Comparison of ENCODE assay signal across 1 cellular context in the genomic region with DNA sequence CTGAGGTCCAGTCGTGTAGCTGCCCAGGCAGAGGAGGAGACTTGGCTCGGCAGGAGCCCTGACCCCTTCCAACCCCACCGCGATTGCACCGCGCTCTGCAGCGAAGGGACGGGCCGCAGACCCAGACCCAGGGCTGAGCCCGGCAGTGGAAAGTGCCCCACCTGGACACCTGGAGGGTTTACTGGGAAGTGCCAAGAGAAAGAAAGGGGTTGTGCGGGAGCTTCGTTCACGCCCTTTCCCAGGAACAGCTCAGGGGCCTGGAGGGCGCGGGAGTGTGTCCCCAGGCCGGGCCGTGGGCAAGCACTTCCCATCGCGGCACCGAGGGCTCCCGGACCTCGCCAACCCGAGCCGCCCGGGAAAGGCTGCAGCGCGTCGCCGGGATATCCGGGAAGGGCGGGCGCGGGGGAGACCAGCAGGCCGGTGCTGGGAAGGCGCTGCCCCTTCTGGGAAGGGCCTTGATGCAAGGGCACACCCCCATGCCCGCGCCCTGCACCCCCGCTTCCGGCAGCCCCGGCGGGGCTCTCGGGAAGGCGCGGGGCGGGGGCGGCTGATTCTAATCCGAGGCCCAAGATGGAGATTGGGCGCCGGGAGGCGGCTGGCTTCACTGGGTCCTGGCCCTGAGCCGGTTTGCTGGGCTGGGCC.
A peak's percentile ranks its signal among the peaks of the same experiment; 100 is the strongest.
TF ChIP-seq lines count a peak whose summit lies in the region.

No MANE protein-coding gene starts in this region.

TF ChIP-seq in H1, 55 proteins besides CTCF, POLR2A, EP300 and RAD21 (continued from another document):
- TF ChIP-seq GTF2F1 (IDR thresholded peaks at IDR 0.05; ENCODE audit: borderline replicate concordance, low read depth, low read length) (no peak; the same call in 1 of the 2 replicates), EGR1 (IDR thresholded peaks at IDR 0.05; ENCODE audit: borderline replicate concordance, low read depth, low read length) (peak; percentile 95; the same call in 1 of the 2 replicates), CBX8 (IDR thresholded peaks at IDR 0.05; ENCODE audit: borderline replicate concordance, low read depth, low read length) (no peak), PHF8 (conservative IDR thresholded peaks at IDR 0.05; ENCODE audit: low read depth, low read length) (peak; percentile 76), KDM1A (IDR thresholded peaks at IDR 0.05; ENCODE audit: borderline replicate concordance, low read length) (0 out of 2 replicates have a peak, but pooled peaks have one; percentile 6), RNF2 (IDR thresholded peaks at IDR 0.05; ENCODE audit: borderline replicate concordance, low read depth, low read length, missing control alignments, poor library complexity, severe bottlenecking) (no peak), RBBP5 (IDR thresholded peaks at IDR 0.05; ENCODE audit: borderline replicate concordance, low read depth, low read length) (peak; percentile 83), SUZ12 (IDR thresholded peaks at IDR 0.05; ENCODE audit: low read length) (peak; percentile 50; the same call in 1 of the 2 replicates), SIX5 (IDR thresholded peaks at IDR 0.05; ENCODE audit: low read depth, low read length) (no peak), TAF1 (IDR thresholded peaks at IDR 0.05; ENCODE audit: low read depth, low read length) (peak; percentile 71; the same call in 1 of the 2 replicates), SIN3A (conservative IDR thresholded peaks at IDR 0.05 in 1 of 2, IDR thresholded peaks at IDR 0.05 in 1 of 2; ENCODE audit: low read depth in 1 of 2, low read length in 2 of 2) (0 out of 4 replicates have a peak, but pooled peaks of 1 of the 2 experiments have one; percentile 40), TBP (IDR thresholded peaks at IDR 0.05; ENCODE audit: low read depth, low read length) (peak; percentile 74; the same call in 1 of the 2 replicates), BRCA1 (IDR thresholded peaks at IDR 0.05; ENCODE audit: low read depth, low read length) (no peak)
- TF ChIP-seq, protein P1, sequence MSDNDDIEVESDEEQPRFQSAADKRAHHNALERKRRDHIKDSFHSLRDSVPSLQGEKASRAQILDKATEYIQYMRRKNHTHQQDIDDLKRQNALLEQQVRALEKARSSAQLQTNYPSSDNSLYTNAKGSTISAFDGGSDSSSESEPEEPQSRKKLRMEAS (IDR thresholded peaks at IDR 0.05) = no peak
- TF ChIP-seq, protein P2, sequence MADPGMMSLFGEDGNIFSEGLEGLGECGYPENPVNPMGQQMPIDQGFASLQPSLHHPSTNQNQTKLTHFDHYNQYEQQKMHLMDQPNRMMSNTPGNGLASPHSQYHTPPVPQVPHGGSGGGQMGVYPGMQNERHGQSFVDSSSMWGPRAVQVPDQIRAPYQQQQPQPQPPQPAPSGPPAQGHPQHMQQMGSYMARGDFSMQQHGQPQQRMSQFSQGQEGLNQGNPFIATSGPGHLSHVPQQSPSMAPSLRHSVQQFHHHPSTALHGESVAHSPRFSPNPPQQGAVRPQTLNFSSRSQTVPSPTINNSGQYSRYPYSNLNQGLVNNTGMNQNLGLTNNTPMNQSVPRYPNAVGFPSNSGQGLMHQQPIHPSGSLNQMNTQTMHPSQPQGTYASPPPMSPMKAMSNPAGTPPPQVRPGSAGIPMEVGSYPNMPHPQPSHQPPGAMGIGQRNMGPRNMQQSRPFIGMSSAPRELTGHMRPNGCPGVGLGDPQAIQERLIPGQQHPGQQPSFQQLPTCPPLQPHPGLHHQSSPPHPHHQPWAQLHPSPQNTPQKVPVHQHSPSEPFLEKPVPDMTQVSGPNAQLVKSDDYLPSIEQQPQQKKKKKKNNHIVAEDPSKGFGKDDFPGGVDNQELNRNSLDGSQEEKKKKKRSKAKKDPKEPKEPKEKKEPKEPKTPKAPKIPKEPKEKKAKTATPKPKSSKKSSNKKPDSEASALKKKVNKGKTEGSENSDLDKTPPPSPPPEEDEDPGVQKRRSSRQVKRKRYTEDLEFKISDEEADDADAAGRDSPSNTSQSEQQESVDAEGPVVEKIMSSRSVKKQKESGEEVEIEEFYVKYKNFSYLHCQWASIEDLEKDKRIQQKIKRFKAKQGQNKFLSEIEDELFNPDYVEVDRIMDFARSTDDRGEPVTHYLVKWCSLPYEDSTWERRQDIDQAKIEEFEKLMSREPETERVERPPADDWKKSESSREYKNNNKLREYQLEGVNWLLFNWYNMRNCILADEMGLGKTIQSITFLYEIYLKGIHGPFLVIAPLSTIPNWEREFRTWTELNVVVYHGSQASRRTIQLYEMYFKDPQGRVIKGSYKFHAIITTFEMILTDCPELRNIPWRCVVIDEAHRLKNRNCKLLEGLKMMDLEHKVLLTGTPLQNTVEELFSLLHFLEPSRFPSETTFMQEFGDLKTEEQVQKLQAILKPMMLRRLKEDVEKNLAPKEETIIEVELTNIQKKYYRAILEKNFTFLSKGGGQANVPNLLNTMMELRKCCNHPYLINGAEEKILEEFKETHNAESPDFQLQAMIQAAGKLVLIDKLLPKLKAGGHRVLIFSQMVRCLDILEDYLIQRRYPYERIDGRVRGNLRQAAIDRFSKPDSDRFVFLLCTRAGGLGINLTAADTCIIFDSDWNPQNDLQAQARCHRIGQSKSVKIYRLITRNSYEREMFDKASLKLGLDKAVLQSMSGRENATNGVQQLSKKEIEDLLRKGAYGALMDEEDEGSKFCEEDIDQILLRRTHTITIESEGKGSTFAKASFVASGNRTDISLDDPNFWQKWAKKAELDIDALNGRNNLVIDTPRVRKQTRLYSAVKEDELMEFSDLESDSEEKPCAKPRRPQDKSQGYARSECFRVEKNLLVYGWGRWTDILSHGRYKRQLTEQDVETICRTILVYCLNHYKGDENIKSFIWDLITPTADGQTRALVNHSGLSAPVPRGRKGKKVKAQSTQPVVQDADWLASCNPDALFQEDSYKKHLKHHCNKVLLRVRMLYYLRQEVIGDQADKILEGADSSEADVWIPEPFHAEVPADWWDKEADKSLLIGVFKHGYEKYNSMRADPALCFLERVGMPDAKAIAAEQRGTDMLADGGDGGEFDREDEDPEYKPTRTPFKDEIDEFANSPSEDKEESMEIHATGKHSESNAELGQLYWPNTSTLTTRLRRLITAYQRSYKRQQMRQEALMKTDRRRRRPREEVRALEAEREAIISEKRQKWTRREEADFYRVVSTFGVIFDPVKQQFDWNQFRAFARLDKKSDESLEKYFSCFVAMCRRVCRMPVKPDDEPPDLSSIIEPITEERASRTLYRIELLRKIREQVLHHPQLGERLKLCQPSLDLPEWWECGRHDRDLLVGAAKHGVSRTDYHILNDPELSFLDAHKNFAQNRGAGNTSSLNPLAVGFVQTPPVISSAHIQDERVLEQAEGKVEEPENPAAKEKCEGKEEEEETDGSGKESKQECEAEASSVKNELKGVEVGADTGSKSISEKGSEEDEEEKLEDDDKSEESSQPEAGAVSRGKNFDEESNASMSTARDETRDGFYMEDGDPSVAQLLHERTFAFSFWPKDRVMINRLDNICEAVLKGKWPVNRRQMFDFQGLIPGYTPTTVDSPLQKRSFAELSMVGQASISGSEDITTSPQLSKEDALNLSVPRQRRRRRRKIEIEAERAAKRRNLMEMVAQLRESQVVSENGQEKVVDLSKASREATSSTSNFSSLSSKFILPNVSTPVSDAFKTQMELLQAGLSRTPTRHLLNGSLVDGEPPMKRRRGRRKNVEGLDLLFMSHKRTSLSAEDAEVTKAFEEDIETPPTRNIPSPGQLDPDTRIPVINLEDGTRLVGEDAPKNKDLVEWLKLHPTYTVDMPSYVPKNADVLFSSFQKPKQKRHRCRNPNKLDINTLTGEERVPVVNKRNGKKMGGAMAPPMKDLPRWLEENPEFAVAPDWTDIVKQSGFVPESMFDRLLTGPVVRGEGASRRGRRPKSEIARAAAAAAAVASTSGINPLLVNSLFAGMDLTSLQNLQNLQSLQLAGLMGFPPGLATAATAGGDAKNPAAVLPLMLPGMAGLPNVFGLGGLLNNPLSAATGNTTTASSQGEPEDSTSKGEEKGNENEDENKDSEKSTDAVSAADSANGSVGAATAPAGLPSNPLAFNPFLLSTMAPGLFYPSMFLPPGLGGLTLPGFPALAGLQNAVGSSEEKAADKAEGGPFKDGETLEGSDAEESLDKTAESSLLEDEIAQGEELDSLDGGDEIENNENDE (IDR thresholded peaks at IDR 0.05; ENCODE audit: insufficient replicate concordance, low read length) = no peak
- TF ChIP-seq, protein P3, sequence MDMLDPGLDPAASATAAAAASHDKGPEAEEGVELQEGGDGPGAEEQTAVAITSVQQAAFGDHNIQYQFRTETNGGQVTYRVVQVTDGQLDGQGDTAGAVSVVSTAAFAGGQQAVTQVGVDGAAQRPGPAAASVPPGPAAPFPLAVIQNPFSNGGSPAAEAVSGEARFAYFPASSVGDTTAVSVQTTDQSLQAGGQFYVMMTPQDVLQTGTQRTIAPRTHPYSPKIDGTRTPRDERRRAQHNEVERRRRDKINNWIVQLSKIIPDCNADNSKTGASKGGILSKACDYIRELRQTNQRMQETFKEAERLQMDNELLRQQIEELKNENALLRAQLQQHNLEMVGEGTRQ (IDR thresholded peaks at IDR 0.05; ENCODE audit: low read length) = no peak
- TF ChIP-seq, protein P4, sequence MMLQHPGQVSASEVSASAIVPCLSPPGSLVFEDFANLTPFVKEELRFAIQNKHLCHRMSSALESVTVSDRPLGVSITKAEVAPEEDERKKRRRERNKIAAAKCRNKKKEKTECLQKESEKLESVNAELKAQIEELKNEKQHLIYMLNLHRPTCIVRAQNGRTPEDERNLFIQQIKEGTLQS (IDR thresholded peaks at IDR 0.05; ENCODE audit: insufficient read depth, low read depth, low read length) = no peak
